ENCODE assay signal across 16 cellular contexts in genomic region chr1:2321258-2321657, GRCh38.
DNase-seq lines count a peak whose midpoint lies in the region; ATAC-seq, FAIRE-seq and TF ChIP-seq lines count a peak whose summit lies in the region.
"Had no signal": no experiment of that assay in that cellular context is flagged by ENCODE, and none has a peak within 500 bp of the region (broad histone marks: within the 10 kb centered on the region; RNA-seq: fewer than 3 reads in every experiment).

No MANE protein-coding gene starts in this region.

- peaks cover 10% of the 10 kb centered on the region for H3K9me3 Mint-ChIP-seq in Caco-2 (ENCODE audit: unreplicated experiment)
- H3K9me3 Mint-ChIP-seq: activated naive CD4-positive, alpha-beta T cell treated with anti-CD3 and anti-CD28 coated beads, Interleukin-2, amount 50 U/mL, for 24 hours; IgD-negative memory B cell had no signal

- TF ChIP-seq POLR2A in K562 (conservative IDR thresholded peaks at IDR 0.05), result no peak

- H3K4me3 ChIP-seq in BLaER1 treated with 17β-estradiol and CSF1 and Interleukin-3, amounts not matched to agents 10 nM and 100 nM, result no peak overlapping the region
- H3K4me3 ChIP-seq in K562 (no peak overlapping the region), mesenchymal stem cell (ENCODE audit: insufficient read depth in 1 of 2, low read depth in 1 of 2, low read length in 2 of 2) (no peak overlapping the region), skin epidermis (no peak overlapping the region), Caco-2 (ENCODE audit: low read depth, low read length) (no peak overlapping the region)
- H3K4me3 ChIP-seq: HAP-1 had no signal

- no peaks in the 10 kb centered on the region for H3K79me2 ChIP-seq in K562 (ENCODE audit: control insufficient read depth, insufficient read depth, low read length)

- POLR2A ChIA-PET in K562 (lab: Yijun Ruan, JAX), result interaction anchor here (0.7 to 1.6 kb wide), 2 partner anchors 90 to 132 kb away, joined by 3 to 4 read pairs; no protein-coding TSS in a partner anchor
- POLR2A ChIA-PET in Caco-2 (lab: Charles Lee), result no interaction called here

- H3K36me3 Mint-ChIP-seq in Caco-2 (ENCODE audit: insufficient read depth, unreplicated experiment), result no peaks in the 10 kb centered on the region
- H3K36me3 Mint-ChIP-seq: activated naive CD4-positive, alpha-beta T cell treated with anti-CD3 and anti-CD28 coated beads, Interleukin-2, amount 50 U/mL, for 24 hours had no signal

- H3K4me2 ChIP-seq in BLaER1 treated with 17β-estradiol and CSF1 and Interleukin-3, amounts not matched to agents 10 nM and 100 nM, result peak overlapping the region in 8 of 11 experiments; percentile 47 to 84 (median 73); a peak in 9 of 22 replicates
- H3K4me2 ChIP-seq in K562 (ENCODE audit: insufficient read depth, low read length) (no peak overlapping the region), mesenchymal stem cell (ENCODE audit: low read length, poor library complexity, severe bottlenecking) (no peak overlapping the region)

- DNase-seq in K562 (ENCODE audit: extremely low read depth in 1 of 4, low spot score in 3 of 4) (no peak), mesenchymal stem cell (no peak), AML-193 (lab: John Stamatoyannopoulos, UW) (no peak), Caco-2 (no peak), NCI-H1694 (lab: John Stamatoyannopoulos, UW) (no peak)
- DNase-seq: activated CD4-positive, CD25-positive, alpha-beta regulatory T cell treated with anti-CD3 and anti-CD28 coated beads, Interleukin-2, amount 50 U/mL, for 72 hours; kidney; NCI-H1092; stimulated activated naive CD8-positive, alpha-beta T cell treated with anti-CD3 and anti-CD28 coated beads, Interleukin-15, Interleukin-2, amounts not matched to agents 100 U/mL and 50 U/mL, for 24 hours had no signal

- H3K27ac ChIP-seq in BLaER1 treated with 17β-estradiol and CSF1 and Interleukin-3, amounts not matched to agents 10 nM and 100 nM, result no peak overlapping the region
- H3K27ac ChIP-seq in K562 (ENCODE audit: extremely low read depth, low read depth, low read length), result no peak overlapping the region
- peak overlapping the region; percentile 93 for H3K27ac ChIP-seq in mesenchymal stem cell (ENCODE audit: low read length, poor library complexity, severe bottlenecking)
- H3K27ac ChIP-seq in skin epidermis, result peak overlapping the region in 17 of 21 experiments; percentile 30 to 90 (median 62)

- H3K27me3 ChIP-seq in BLaER1 treated with 17β-estradiol and CSF1 and Interleukin-3, amounts not matched to agents 10 nM and 100 nM, result peaks cover 55 to 67% (median 58%) of the 10 kb centered on the region in 11 experiments
- H3K27me3 ChIP-seq in K562 (ENCODE audit: control insufficient read depth in 2 of 2, insufficient read depth in 2 of 2, low read length in 2 of 2) (peaks cover 61 to 87% of the 10 kb centered on the region in 2 experiments), mesenchymal stem cell (ENCODE audit: control insufficient read depth in 1 of 2, insufficient read depth in 1 of 2, low read length in 2 of 2) (peaks cover 0 to 48% of the 10 kb centered on the region in 2 experiments), Caco-2 (replicated peaks; ENCODE audit: control insufficient read depth, insufficient read depth, low read length) (no peaks in the 10 kb centered on the region)

- H3K36me3 ChIP-seq in BLaER1 treated with 17β-estradiol and CSF1 and Interleukin-3, amounts not matched to agents 10 nM and 100 nM, result no peaks in the 10 kb centered on the region
- H3K36me3 ChIP-seq in K562 (ENCODE audit: control insufficient read depth, insufficient read depth, low read length) (no peaks in the 10 kb centered on the region), mesenchymal stem cell (ENCODE audit: control insufficient read depth in 1 of 2, insufficient read depth in 2 of 2, low read depth in 1 of 2, low read length in 2 of 2) (peaks cover 0 to 5% of the 10 kb centered on the region in 2 experiments), Caco-2 (ENCODE audit: control insufficient read depth, insufficient read depth, low read length) (no peaks in the 10 kb centered on the region)
- H3K36me3 ChIP-seq: HAP-1 had no signal

- peak overlapping the region; percentile 54 to 90 for H3K4ac ChIP-seq in mesenchymal stem cell (ENCODE audit: low read depth in 1 of 2, low read length in 2 of 2)

- intact Hi-C loops in K562 (cut with micrococcal nuclease), result no loop called here
- intact Hi-C loops in Caco-2 (cut with micrococcal nuclease; ENCODE audit: unreplicated experiment), result no loop called here

- no peak for TF ChIP-seq RAD21 in K562 (CRISPR knock-in tag; conservative IDR thresholded peaks at IDR 0.05 in 1 of 2, IDR thresholded peaks at IDR 0.05 in 1 of 2)

- H3K18ac ChIP-seq in mesenchymal stem cell (ENCODE audit: low read depth in 1 of 2, low read length in 2 of 2), result peak overlapping the region; percentile 52 to 85

- H2BK120ac ChIP-seq in mesenchymal stem cell (ENCODE audit: low read depth, low read length), result peak overlapping the region; percentile 89

- peaks cover 4% of the 10 kb centered on the region for H3K27me3 Mint-ChIP-seq in Caco-2 (ENCODE audit: insufficient read depth, unreplicated experiment)
- H3K27me3 Mint-ChIP-seq: activated naive CD4-positive, alpha-beta T cell treated with anti-CD3 and anti-CD28 coated beads, Interleukin-2, amount 50 U/mL, for 24 hours; IgD-negative memory B cell had no signal

- no peaks in the 10 kb centered on the region for H3K9me1 ChIP-seq in K562 (ENCODE audit: control insufficient read depth, insufficient read depth, low read length)

- H4K8ac ChIP-seq in mesenchymal stem cell (ENCODE audit: low read length), result peak overlapping the region; percentile 83

- peak overlapping the region; percentile 94 for H4K91ac ChIP-seq in mesenchymal stem cell (ENCODE audit: low read length)

- H3K4me1 ChIP-seq in BLaER1 treated with 17β-estradiol and CSF1 and Interleukin-3, amounts not matched to agents 10 nM and 100 nM, result peaks cover 26 to 53% (median 44%) of the 10 kb centered on the region in 10 experiments
- H3K4me1 ChIP-seq in K562 (replicated peaks in 1 of 2; ENCODE audit: control insufficient read depth in 2 of 2, insufficient read depth in 2 of 2, low read length in 2 of 2), result peaks cover 0 to 72% of the 10 kb centered on the region in 2 experiments; a peak in 3 of 5 replicates
- H3K4me1 ChIP-seq in mesenchymal stem cell (ENCODE audit: control insufficient read depth, insufficient read depth, low read depth, low read length), result peaks cover 66% of the 10 kb centered on the region
- no peaks in the 10 kb centered on the region for H3K4me1 ChIP-seq in Caco-2
- H3K4me1 ChIP-seq: HAP-1 had no signal

- H3K9ac ChIP-seq in BLaER1 treated with 17β-estradiol and CSF1 and Interleukin-3, amounts not matched to agents 10 nM and 100 nM, result no peak overlapping the region
- H3K9ac ChIP-seq in K562 (ENCODE audit: insufficient read depth in 1 of 2, low read depth in 2 of 2, low read length in 2 of 2), result no peak overlapping the region; a peak in 1 of 4 replicates
- peak overlapping the region; percentile 93 for H3K9ac ChIP-seq in mesenchymal stem cell (ENCODE audit: low read length)

- WGBS in K562 (ENCODE audit: insufficient coverage, low coverage, missing lambda C conversion rate), result 13% methylated on average over 22 of the region's 22 CpGs
- 94% methylated on average over 20 of the region's 22 CpGs for WGBS in mesenchymal stem cell

- peaks cover 0 to 44% (median 12%) of the 10 kb centered on the region in 11 experiments; a peak in 13 of 22 replicates for H4K20me1 ChIP-seq in BLaER1 treated with 17β-estradiol and CSF1 and Interleukin-3, amounts not matched to agents 10 nM and 100 nM
- 0 out of 2 replicates have a peak, but pooled peaks cover 5% of the 10 kb centered on the region for H4K20me1 ChIP-seq in K562 (replicated peaks; ENCODE audit: control insufficient read depth, insufficient read depth, low read length)

- no peak overlapping the region for H3K23ac ChIP-seq in mesenchymal stem cell (ENCODE audit: low read length in 2 of 2)

- TF ChIP-seq EP300 in K562 (IDR thresholded peaks at IDR 0.05; ENCODE audit: low read length), result no peak

- ATAC-seq in K562 (no peak), GM21737 (IDR thresholded peaks at IDR 0.05; ENCODE audit: unreplicated experiment) (no peak)
- ATAC-seq: stimulated activated naive CD8-positive, alpha-beta T cell treated with anti-CD3 and anti-CD28 coated beads, Interleukin-15, Interleukin-2, amounts not matched to agents 100 U/mL and 50 U/mL, for 24 hours had no signal

- no peak overlapping the region for H3K27ac Mint-ChIP-seq in Caco-2 (ENCODE audit: unreplicated experiment)
- H3K27ac Mint-ChIP-seq: activated naive CD4-positive, alpha-beta T cell treated with anti-CD3 and anti-CD28 coated beads, Interleukin-2, amount 50 U/mL, for 24 hours; IgD-negative memory B cell had no signal

- H2BK5ac ChIP-seq in mesenchymal stem cell (ENCODE audit: low read depth, low read length, poor library complexity, severe bottlenecking), result peak overlapping the region; percentile 94

- CTCF ChIA-PET in K562 (lab: Yijun Ruan, JAX; ENCODE audit: low intra/inter-chr PET ratio), result no interaction called here
- CTCF ChIA-PET in Caco-2 (lab: Charles Lee), result no interaction called here

- H2AK5ac ChIP-seq in mesenchymal stem cell (ENCODE audit: low read length, severe bottlenecking), result peak overlapping the region; percentile 99

- H2BK12ac ChIP-seq in mesenchymal stem cell (ENCODE audit: low read length in 2 of 2), result peak overlapping the region; percentile 82 to 88

- peak overlapping the region in 1 of 2 experiments; percentile 80 for H3K14ac ChIP-seq in mesenchymal stem cell (ENCODE audit: low read length in 2 of 2)

- peaks cover 11 to 23% (median 21%) of the 10 kb centered on the region in 11 experiments for H3K9me3 ChIP-seq in BLaER1 treated with 17β-estradiol and CSF1 and Interleukin-3, amounts not matched to agents 10 nM and 100 nM (replicated peaks in 1 of 11)
- no peaks in the 10 kb centered on the region for H3K9me3 ChIP-seq in K562 (replicated peaks; ENCODE audit: control insufficient read depth, insufficient read depth, low read depth, low read length)
- H3K9me3 ChIP-seq in mesenchymal stem cell (ENCODE audit: control insufficient read depth, low read length), result no peaks in the 10 kb centered on the region
- H3K9me3 ChIP-seq in Caco-2, result no peaks in the 10 kb centered on the region
- H3K9me3 ChIP-seq: HAP-1 had no signal

- no peaks in the 10 kb centered on the region for H3K4me1 Mint-ChIP-seq in Caco-2 (ENCODE audit: low read depth, unreplicated experiment)
- H3K4me1 Mint-ChIP-seq: activated naive CD4-positive, alpha-beta T cell treated with anti-CD3 and anti-CD28 coated beads, Interleukin-2, amount 50 U/mL, for 24 hours; IgD-negative memory B cell had no signal

- in situ Hi-C loops in K562 (cut with MboI), result no loop called here

- BruUV-seq in K562 (replicated peaks; lab: Mats Ljungman, UMichigan), result no TSS peak
- no TSS peak for BruUV-seq in Caco-2 (replicated peaks; lab: Mats Ljungman, UMichigan)

- H3K79me1 ChIP-seq in mesenchymal stem cell (replicated peaks; ENCODE audit: low read length, poor library complexity, severe bottlenecking), result no peaks in the 10 kb centered on the region

- H2AFZ ChIP-seq in K562 (ENCODE audit: low read depth, low read length) (no peak overlapping the region), mesenchymal stem cell (ENCODE audit: low read depth, low read length) (no peak overlapping the region)

- H2BK15ac ChIP-seq in mesenchymal stem cell (ENCODE audit: low read depth, poor library complexity, severe bottlenecking), result peak overlapping the region; percentile 55

- H3K4me3 Mint-ChIP-seq in Caco-2 (ENCODE audit: unreplicated experiment), result no peak overlapping the region
- H3K4me3 Mint-ChIP-seq: activated naive CD4-positive, alpha-beta T cell treated with anti-CD3 and anti-CD28 coated beads, Interleukin-2, amount 50 U/mL, for 24 hours; IgD-negative memory B cell had no signal

- FAIRE-seq in K562 (lab: Jason Lieb, UNC), result no peak
- FAIRE-seq: GM12892, kidney had no signal

- TF ChIP-seq CTCF in K562 (IDR thresholded peaks at IDR 0.05 in 2 of 3, conservative IDR thresholded peaks at IDR 0.05 in 1 of 3; ENCODE audit: insufficient read depth in 2 of 3, low read depth in 1 of 3, low read length in 3 of 3), result no peak
- TF ChIP-seq CTCF in Caco-2 (IDR thresholded peaks at IDR 0.05; ENCODE audit: insufficient read depth in 1 of 2, low read depth in 1 of 2, low read length in 1 of 2, severe bottlenecking in 1 of 2, unreplicated experiment in 1 of 2), result no peak

Comparison
In these comparisons a context has a peak if more than half of its experiments do, and no peak if none do; other contexts are left out.
1. H3K27ac ChIP-seq: peak in mesenchymal stem cell (single experiment) and skin epidermis (17 of 21); none in BLaER1 treated with 17β-estradiol and CSF1 and Interleukin-3, amounts not matched to agents 10 nM and 100 nM (0 of 11) and K562 (single experiment).
2. H3K4me2 ChIP-seq: peak in BLaER1 treated with 17β-estradiol and CSF1 and Interleukin-3, amounts not matched to agents 10 nM and 100 nM (8 of 11); none in K562 (single experiment) and mesenchymal stem cell (single experiment).